Comparison of ENCODE assay signal across 18 cellular contexts in the genomic region with DNA sequence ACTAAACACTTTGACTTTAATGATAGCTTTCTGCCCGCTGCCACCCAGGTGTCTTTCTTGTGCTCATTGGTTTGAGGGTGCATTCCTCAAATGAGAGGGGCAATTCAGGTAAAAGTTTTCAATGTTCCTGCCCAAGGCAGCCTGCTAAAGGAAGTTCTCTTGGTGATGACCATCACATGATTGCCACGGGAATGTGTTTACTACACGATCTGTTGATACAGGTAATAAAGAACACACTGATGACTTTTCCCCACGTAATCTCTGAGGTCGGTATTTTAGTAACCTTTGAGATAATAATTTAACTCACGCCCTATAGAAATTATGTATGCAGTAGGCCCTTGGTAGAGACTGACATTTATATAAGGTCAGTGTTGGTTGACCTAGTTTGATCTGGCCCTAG.
"Had no signal": no experiment of that assay in that cellular context is flagged by ENCODE, and none has a peak within 500 bp of the region (broad histone marks: within the 10 kb centered on the region; RNA-seq: fewer than 3 reads in every experiment).

No MANE protein-coding gene starts in this region.

- H3K4me3 Mint-ChIP-seq: activated naive CD4-positive, alpha-beta T cell treated with anti-CD3 and anti-CD28 coated beads, Interleukin-2, amount 10 ng/mL, durations not matched to agents 7 days and 5 days; activated T-cell treated with anti-CD3 and anti-CD28 coated beads, Interleukin-2, amount 50 U/mL, for 72 hours; memory B cell; naive B cell; stimulated activated naive CD8-positive, alpha-beta T cell treated with anti-CD3 and anti-CD28 coated beads, Interleukin-15, Interleukin-2, amounts not matched to agents 100 ng/mL and 50 ng/mL, for 24 hours had no signal

- H3K36me3 Mint-ChIP-seq: activated naive CD4-positive, alpha-beta T cell treated with anti-CD3 and anti-CD28 coated beads, Interleukin-2, amount 10 ng/mL, durations not matched to agents 7 days and 5 days; memory B cell; naive B cell had no signal

- H3K27me3 ChIP-seq: tibial artery had no signal

- H3K36me3 ChIP-seq: prostate gland, tibial artery had no signal

- H3K4me3 ChIP-seq: prostate gland, tibial artery had no signal

- ATAC-seq: activated T-cell treated with anti-CD3 and anti-CD28 coated beads, Interleukin-2, amount 50 U/mL, for 72 hours had no signal

- H3K4me1 Mint-ChIP-seq: activated naive CD4-positive, alpha-beta T cell treated with anti-CD3 and anti-CD28 coated beads, Interleukin-2, amount 10 ng/mL, durations not matched to agents 7 days and 5 days; memory B cell; naive B cell had no signal

- H3K27ac Mint-ChIP-seq: activated naive CD4-positive, alpha-beta T cell treated with anti-CD3 and anti-CD28 coated beads, Interleukin-2, amount 10 ng/mL, durations not matched to agents 7 days and 5 days; activated T-cell treated with anti-CD3 and anti-CD28 coated beads, Interleukin-2, amount 50 U/mL, for 72 hours; memory B cell; naive B cell; stimulated activated naive CD8-positive, alpha-beta T cell treated with anti-CD3 and anti-CD28 coated beads, Interleukin-15, Interleukin-2, amounts not matched to agents 100 ng/mL and 50 ng/mL, for 24 hours had no signal

- H3K9me3 Mint-ChIP-seq: activated naive CD4-positive, alpha-beta T cell treated with anti-CD3 and anti-CD28 coated beads, Interleukin-2, amount 10 ng/mL, durations not matched to agents 7 days and 5 days; memory B cell; naive B cell; stimulated activated naive CD8-positive, alpha-beta T cell treated with anti-CD3 and anti-CD28 coated beads, Interleukin-15, Interleukin-2, amounts not matched to agents 100 ng/mL and 50 ng/mL, for 24 hours had no signal

- H3K27ac ChIP-seq: prostate gland, tibial artery had no signal

- H3K27me3 Mint-ChIP-seq: activated naive CD4-positive, alpha-beta T cell treated with anti-CD3 and anti-CD28 coated beads, Interleukin-2, amount 10 ng/mL, durations not matched to agents 7 days and 5 days; memory B cell; stimulated activated naive CD8-positive, alpha-beta T cell treated with anti-CD3 and anti-CD28 coated beads, Interleukin-15, Interleukin-2, amounts not matched to agents 100 ng/mL and 50 ng/mL, for 24 hours had no signal

- H3K9me3 ChIP-seq: prostate gland, tibial artery had no signal

- H3K4me1 ChIP-seq: prostate gland had no signal

- DNase-seq: activated CD4-positive, alpha-beta T cell treated with anti-CD3 and anti-CD28 coated beads for 4 hours; activated CD4-positive, alpha-beta T cell treated with anti-CD3 and anti-CD28 coated beads, Interleukin-2, amount 50 U/mL, for 48 hours; activated CD4-positive, CD25-positive, alpha-beta regulatory T cell; activated effector memory CD4-positive, alpha-beta T cell treated with anti-CD3 and anti-CD28 coated beads, Interleukin-2, amount 50 U/mL, for 16 hours; activated naive CD4-positive, alpha-beta T cell treated with anti-CD3 and anti-CD28 coated beads, Interleukin-2, amount 10 ng/mL, durations not matched to agents 7 days and 5 days; activated T-cell treated with anti-CD3 and anti-CD28 coated beads, Interleukin-2, amount 50 U/mL, for 72 hours; amygdala; dermis blood vessel endothelial cell; effector CD8-positive, alpha-beta T cell; glutamatergic neuron; hypothalamus; naive B cell; stimulated activated CD4-positive, alpha-beta T cell treated with anti-CD3 and anti-CD28 coated beads, Interleukin-12 subunit alpha, Interleukin-12 subunit beta, amount 100 ng/mL, for 4 hours; stimulated activated CD4-positive, alpha-beta T cell treated with anti-CD3 and anti-CD28 coated beads, Interleukin-4, amount 100 ng/mL, for 4 hours; tibial artery had no signal
